ENCODE assay signal across 12 cellular contexts in genomic region chr3:42507751-42508335, GRCh38. TPM values are rescaled to one million over a fixed set of nuclear protein-coding genes. Genes with fewer than 3 reads are reported as not detected.
DNase-seq lines count a peak whose midpoint lies in the region; ATAC-seq and TF ChIP-seq lines count a peak whose summit lies in the region.
"Had no signal": no experiment of that assay in that cellular context is flagged by ENCODE, and none has a peak within 500 bp of the region (broad histone marks: within the 10 kb centered on the region; RNA-seq: fewer than 3 reads in every experiment).

No MANE protein-coding gene starts in this region.

- no peak overlapping the region for H3K4me3 ChIP-seq in prostate gland
- H3K4me3 ChIP-seq: heart left ventricle, tibial nerve had no signal

- H3K9me3 Mint-ChIP-seq in activated CD8-positive, alpha-beta memory T cell treated with anti-CD3 and anti-CD28 coated beads, Interleukin-2, amount 10 ng/mL, durations not matched to agents 7 days and 5 days (ENCODE audit: low read depth): no peaks in the 10 kb centered on the region
- H3K9me3 Mint-ChIP-seq in chondrocyte (ENCODE audit: low read depth): no peaks in the 10 kb centered on the region

- H3K4me3 Mint-ChIP-seq in activated CD8-positive, alpha-beta memory T cell treated with anti-CD3 and anti-CD28 coated beads, Interleukin-2, amount 10 ng/mL, durations not matched to agents 7 days and 5 days: no peak overlapping the region
- H3K4me3 Mint-ChIP-seq in chondrocyte (ENCODE audit: unreplicated experiment): no peak overlapping the region

- WGBS in prostate gland: 71% methylated on average over 6 of the region's 6 CpGs

- intact Hi-C loops in prostate gland (cut with DNase I): no loop called here

- no peak for TF ChIP-seq POLR2A in prostate gland (IDR thresholded peaks at IDR 0.05)

- H3K27ac Mint-ChIP-seq in activated CD8-positive, alpha-beta memory T cell treated with anti-CD3 and anti-CD28 coated beads, Interleukin-2, amount 10 ng/mL, durations not matched to agents 7 days and 5 days: no peak overlapping the region
- H3K27ac Mint-ChIP-seq in chondrocyte (ENCODE audit: unreplicated experiment): no peak overlapping the region

- CTCF ChIA-PET in activated CD8-positive, alpha-beta memory T cell treated with anti-CD3 and anti-CD28 coated beads, Interleukin-2, amount 10 ng/mL, durations not matched to agents 7 days and 5 days (lab: Charles Lee): interaction anchor here (0.7 to 1.6 kb wide), 4 partner anchors 11 to 238 kb away, joined by 3 to 4 read pairs (median 3); no protein-coding TSS in a partner anchor

- peak; percentile 51 for DNase-seq in activated CD8-positive, alpha-beta memory T cell treated with anti-CD3 and anti-CD28 coated beads for 24 hours
- no peak for DNase-seq in activated CD8-positive, alpha-beta memory T cell treated with anti-CD3 and anti-CD28 coated beads, Interleukin-2, amount 10 ng/mL, durations not matched to agents 7 days and 5 days
- DNase-seq in MV-4-11 (lab: John Stamatoyannopoulos, UW) (peak; percentile 52), chondrocyte (ENCODE audit: low spot score) (peak; percentile 50), prostate gland (ENCODE audit: low spot score) (no peak), occipital lobe (lab: John Stamatoyannopoulos, UW) (no peak), HK-2 (ENCODE audit: unreplicated experiment) (no peak)
- DNase-seq: activated CD4-positive, alpha-beta T cell treated with anti-CD3 and anti-CD28 coated beads, Interleukin-2, amount 50 U/mL, for 4 hours; NCI-H1092 treated with DMSO at 0.1 percent for 48 hours had no signal

- ATAC-seq in activated CD8-positive, alpha-beta memory T cell treated with anti-CD3 and anti-CD28 coated beads, Interleukin-2, amount 10 ng/mL, durations not matched to agents 7 days and 5 days: no peak
- ATAC-seq in GM18870 (IDR thresholded peaks at IDR 0.05; ENCODE audit: unreplicated experiment): no peak
- ATAC-seq: heart left ventricle had no signal

- H3K4me1 Mint-ChIP-seq in activated CD8-positive, alpha-beta memory T cell treated with anti-CD3 and anti-CD28 coated beads, Interleukin-2, amount 10 ng/mL, durations not matched to agents 7 days and 5 days: peaks cover 19% of the 10 kb centered on the region
- peaks cover 8% of the 10 kb centered on the region for H3K4me1 Mint-ChIP-seq in chondrocyte (ENCODE audit: low read depth)

- H3K27me3 ChIP-seq in prostate gland (replicated peaks; ENCODE audit: insufficient read depth): no peaks in the 10 kb centered on the region

- H3K27ac ChIP-seq in prostate gland: peak overlapping the region; percentile 83 to 84
- H3K27ac ChIP-seq: heart left ventricle had no signal

- no peaks in the 10 kb centered on the region for H3K36me3 ChIP-seq in prostate gland
- H3K36me3 ChIP-seq: heart left ventricle, tibial nerve had no signal

- no peak for TF ChIP-seq CTCF in chondrocyte (IDR thresholded peaks at IDR 0.05)
- no peak for TF ChIP-seq CTCF in prostate gland (IDR thresholded peaks at IDR 0.05)

- H3K27me3 Mint-ChIP-seq in activated CD8-positive, alpha-beta memory T cell treated with anti-CD3 and anti-CD28 coated beads, Interleukin-2, amount 10 ng/mL, durations not matched to agents 7 days and 5 days: peaks cover 14% of the 10 kb centered on the region
- peaks cover 23% of the 10 kb centered on the region for H3K27me3 Mint-ChIP-seq in chondrocyte (ENCODE audit: low read depth)

- H3K9me3 ChIP-seq in prostate gland: no peaks in the 10 kb centered on the region
- H3K9me3 ChIP-seq: heart left ventricle, tibial nerve had no signal

- peaks cover 9% of the 10 kb centered on the region for H3K4me1 ChIP-seq in prostate gland (replicated peaks)

- H3K36me3 Mint-ChIP-seq in activated CD8-positive, alpha-beta memory T cell treated with anti-CD3 and anti-CD28 coated beads, Interleukin-2, amount 10 ng/mL, durations not matched to agents 7 days and 5 days: no peaks in the 10 kb centered on the region
- H3K36me3 Mint-ChIP-seq in chondrocyte (ENCODE audit: low read depth): no peaks in the 10 kb centered on the region

RNA-seq across cellular contexts. Expression of gene VIPR1, which starts 5.4 kb away (rescaled TPM):
- total RNA-seq in activated CD8-positive, alpha-beta memory T cell treated with anti-CD3 and anti-CD28 coated beads, Interleukin-2, amount 10 ng/mL, durations not matched to agents 7 days and 5 days: 1 to 10 TPM in 1 of 2 experiments, under 1 TPM in 1; 0.14 to 1.9 TPM
- 5.8 to 17.0 TPM (median 6.1 TPM) in 3 replicates for total RNA-seq in chondrocyte
- total RNA-seq in prostate gland: 100 to 1,000 TPM in 1 of 2 donors, 10 to 100 TPM in 1; 98.5 to 226 TPM
- total RNA-seq in occipital lobe: 0.16 TPM

Comparison
In these comparisons a context has a peak if more than half of its experiments do, and no peak if none do; other contexts are left out.
1. DNase-seq: peak in activated CD8-positive, alpha-beta memory T cell treated with anti-CD3 and anti-CD28 coated beads for 24 hours (single experiment), MV-4-11 (single experiment) and chondrocyte (single experiment); none in activated CD8-positive, alpha-beta memory T cell treated with anti-CD3 and anti-CD28 coated beads, Interleukin-2, amount 10 ng/mL, durations not matched to agents 7 days and 5 days (single experiment), prostate gland (single experiment), occipital lobe (single experiment) and HK-2 (single experiment).